9 cellular contexts compared by ENCODE assay signal in genomic region chr9:129617167-129617566, GRCh38. TPM values are rescaled to one million over a fixed set of nuclear protein-coding genes. Genes with fewer than 3 reads are reported as not detected.
DNase-seq lines count a peak whose midpoint lies in the region; ATAC-seq and TF ChIP-seq lines count a peak whose summit lies in the region.
"Had no signal": no experiment of that assay in that cellular context is flagged by ENCODE, and none has a peak within 500 bp of the region (broad histone marks: within the 10 kb centered on the region; RNA-seq: fewer than 3 reads in every experiment).

No MANE protein-coding gene starts in this region.

- POLR2A ChIA-PET in GM10248 (lab: Yijun Ruan, JAX): no interaction called here

- DNase-seq in ACHN (peak; percentile 60), GM10248 (ENCODE audit: extremely low spot score) (no peak), RPMI7951 (ENCODE audit: low read depth) (peak; percentile 62), fibroblast of the aortic adventitia (ENCODE audit: low read depth) (peak; percentile 74), HPDE6-E6E7 (ENCODE audit: extremely low spot score) (no peak)
- DNase-seq in activated CD4-positive, alpha-beta T cell treated with anti-CD3 and anti-CD28 coated beads for 4 hours: no peak
- DNase-seq: left cardiac atrium had no signal

- ATAC-seq in GM18907 (IDR thresholded peaks at IDR 0.05; ENCODE audit: unreplicated experiment) (no peak), HG02885 (IDR thresholded peaks at IDR 0.05; ENCODE audit: poor library complexity, unreplicated experiment) (no peak)

- TF ChIP-seq CTCF in GM10248 (IDR thresholded peaks at IDR 0.05; ENCODE audit: control extremely low read depth, extremely low read depth, low read depth, missing control alignments) (peak; percentile 38), fibroblast of the aortic adventitia (IDR thresholded peaks at IDR 0.05; ENCODE audit: insufficient read depth, low read length) (peak; percentile 70)

- in situ Hi-C loops in ACHN (cut with HindIII; ENCODE audit: low pct_ligation_motif_present, low pct_unique_long_range_greater_than_20kb, low sequenced_read_pairs): no loop called here

- no peak overlapping the region for H3K4me3 ChIP-seq in fibroblast of the aortic adventitia (ENCODE audit: low read depth, low read length)

- CTCF ChIA-PET in GM10248 (lab: Yijun Ruan, JAX): interaction anchor here (0.6 to 1.4 kb wide), 2 partner anchors 474 to 485 kb away, joined by 3 to 5 read pairs; no protein-coding TSS in a partner anchor

RNA-seq across cellular contexts. Expression of gene C9orf50, which starts 3.7 kb away (rescaled TPM):
- total RNA-seq in RPMI7951 (2014; rRNA removed; shearing (Covaris generic)): not detected in 2 replicates
- total RNA-seq in fibroblast of the aortic adventitia (ENCODE audit: low replicate concordance): 0.98 TPM in 1 of 2 replicates, not detected in the other
- total RNA-seq: left cardiac atrium had no signal

RNA-seq across cellular contexts. Expression of gene NTMT1, which starts 8.8 kb away (rescaled TPM):
- total RNA-seq in RPMI7951 (2014; rRNA removed; shearing (Covaris generic)): 39.2 and 40.6 TPM in 2 replicates
- total RNA-seq in fibroblast of the aortic adventitia (ENCODE audit: low replicate concordance): 9.0 and 27.6 TPM in 2 replicates

RNA-seq across cellular contexts. Expression of gene ASB6, which starts 24.8 kb away (rescaled TPM):
- total RNA-seq in RPMI7951 (2014; rRNA removed; shearing (Covaris generic)): 10.3 and 12.2 TPM in 2 replicates
- total RNA-seq in fibroblast of the aortic adventitia (ENCODE audit: low replicate concordance): 7.0 and 14.0 TPM in 2 replicates

RNA-seq across cellular contexts. Expression of gene PRRX2, which starts 48.3 kb away (rescaled TPM):
- not detected in 2 replicates for total RNA-seq in RPMI7951 (2014; rRNA removed; shearing (Covaris generic))
- 3.5 and 36.1 TPM in 2 replicates for total RNA-seq in fibroblast of the aortic adventitia (ENCODE audit: low replicate concordance)

Comparison
In these comparisons a context has a peak if more than half of its experiments do, and no peak if none do; other contexts are left out.
1. DNase-seq: peak in ACHN (single experiment), RPMI7951 (single experiment) and fibroblast of the aortic adventitia (single experiment); none in GM10248 (single experiment), HPDE6-E6E7 (single experiment) and activated CD4-positive, alpha-beta T cell treated with anti-CD3 and anti-CD28 coated beads for 4 hours (0 of 2).